ENCODE assay signal across 10 cellular contexts in the genomic region with DNA sequence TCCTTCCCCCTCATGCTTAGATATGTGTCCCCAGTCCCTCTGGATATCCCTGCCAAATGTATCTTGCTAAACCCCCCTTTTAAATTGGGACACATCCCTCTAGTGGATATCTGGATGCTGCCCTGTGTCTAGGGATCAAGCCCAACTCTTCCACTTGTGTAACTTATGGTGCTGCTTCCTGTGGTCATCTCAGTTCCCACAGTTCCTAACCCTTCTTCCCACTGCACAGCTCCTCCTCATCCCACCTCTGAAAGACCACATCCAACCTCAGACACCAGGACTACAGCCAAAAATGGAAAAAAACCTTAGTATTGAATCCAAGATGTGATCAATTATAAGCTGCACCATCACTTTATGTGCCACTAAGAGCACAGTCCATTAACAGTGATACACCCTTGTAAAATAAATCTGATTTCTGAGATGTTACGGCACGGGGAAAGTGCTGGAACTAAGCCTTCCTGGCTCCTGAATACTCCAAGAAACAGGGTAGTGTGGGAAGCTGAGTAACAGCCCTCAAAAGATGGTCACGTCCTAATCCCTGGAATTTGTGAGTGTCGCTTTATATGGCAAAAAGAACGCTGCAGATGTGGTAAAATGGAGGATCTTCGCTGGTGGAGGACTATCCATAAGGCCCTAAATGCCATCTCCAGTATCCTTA. TPM values are rescaled to one million over a fixed set of nuclear protein-coding genes. Genes with fewer than 3 reads are reported as not detected.
A peak's percentile ranks its signal among the peaks of the same experiment; 100 is the strongest.
DNase-seq lines count a peak whose midpoint lies in the region; ATAC-seq and TF ChIP-seq lines count a peak whose summit lies in the region.
"Had no signal": no experiment of that assay in that cellular context is flagged by ENCODE, and none has a peak within 500 bp of the region (broad histone marks: within the 10 kb centered on the region; RNA-seq: fewer than 3 reads in every experiment).

No MANE protein-coding gene starts in this region.

- H3K79me2 ChIP-seq in GM23248 (ENCODE audit: insufficient read depth): peaks cover 88% of the 10 kb centered on the region

- H3K9ac ChIP-seq in GM23248 (peak overlapping the region; percentile 88; the same call in 1 of the 2 replicates), SK-N-MC (ENCODE audit: insufficient read length) (peak overlapping the region; percentile 4)

- H3K36me3 ChIP-seq in GM23248 (ENCODE audit: low read depth): no peaks in the 10 kb centered on the region
- no peaks in the 10 kb centered on the region for H3K36me3 ChIP-seq in SK-N-MC (ENCODE audit: insufficient read depth, low read length)

- H3F3A ChIP-seq in GM23248 (ENCODE audit: insufficient read depth): peaks cover 38% of the 10 kb centered on the region

- DNase-seq in GM23248: no peak
- DNase-seq in SK-N-MC (ENCODE audit: low read depth, low spot score): no peak
- peak; percentile 31 for DNase-seq in fibroblast of pulmonary artery (ENCODE audit: low read depth)
- DNase-seq in SKM-1 (lab: John Stamatoyannopoulos, UW; ENCODE audit: unreplicated experiment): no peak
- no peak for DNase-seq in HK-2 (ENCODE audit: unreplicated experiment)
- DNase-seq in NCI-H128 (lab: John Stamatoyannopoulos, UW; ENCODE audit: unreplicated experiment): no peak
- DNase-seq: cortex of kidney; stimulated activated CD4-positive, alpha-beta T cell treated with anti-CD3 and anti-CD28 coated beads, Interleukin-2, amount 100 ng/mL, for 48 hours had no signal

- ATAC-seq in GM18861 (IDR thresholded peaks at IDR 0.05; ENCODE audit: unreplicated experiment): no peak

- in situ Hi-C loops in GM23248 (cut with MboI): no loop called here

- H3K4me1 ChIP-seq in GM23248 (ENCODE audit: insufficient read depth): peaks cover 58% of the 10 kb centered on the region

- no peaks in the 10 kb centered on the region for H3K9me2 ChIP-seq in GM23248 (ENCODE audit: insufficient read depth)

- no peak overlapping the region for H2AFZ ChIP-seq in GM23248

- no peaks in the 10 kb centered on the region for H3K9me3 ChIP-seq in GM23248 (ENCODE audit: low read depth)
- H3K9me3 ChIP-seq in SK-N-MC (ENCODE audit: low read depth, low read length): no peaks in the 10 kb centered on the region

- peak overlapping the region; percentile 99 for H3K27ac ChIP-seq in GM23248
- H3K27ac ChIP-seq in SK-N-MC: peak overlapping the region; percentile 89
- H3K27ac ChIP-seq in skin epidermis: peak overlapping the region in 17 of 21 experiments; percentile 17 to 95 (median 87)

- TF ChIP-seq CTCF in fibroblast of pulmonary artery (IDR thresholded peaks at IDR 0.05; ENCODE audit: low read length, missing control alignments): no peak

- H3K4me2 ChIP-seq in GM23248 (ENCODE audit: unreplicated experiment): no peak overlapping the region

- H4K20me1 ChIP-seq in GM23248 (ENCODE audit: insufficient read depth): no peaks in the 10 kb centered on the region

- H3K4me3 ChIP-seq in GM23248 (no peak overlapping the region), SK-N-MC (peak overlapping the region; percentile 64), fibroblast of pulmonary artery (replicated peaks; ENCODE audit: low read depth, low read length) (no peak overlapping the region), skin epidermis (no peak overlapping the region)

- 70 to 71% methylated on average over 6 of the region's 6 CpGs for WGBS in GM23248 (ENCODE audit: low coverage in 1 of 2, low lambda C conversion rate in 2 of 2, missing lambda C conversion rate in 2 of 2), 2 experiments

- H3K27me3 ChIP-seq in GM23248 (replicated peaks; ENCODE audit: insufficient read depth): no peaks in the 10 kb centered on the region

RNA-seq across cellular contexts. Expression of a gene that starts 13.7 kb away (rescaled TPM):
- 118 and 129 TPM in 2 replicates for total RNA-seq in GM23248 (2014; rRNA removed; shearing (Covaris generic))
- polyA plus RNA-seq in GM23248 (2016; fragmentation: Nextera tagmentation; extraction: Ambion mirVana): 48.7 and 49.9 TPM in 2 replicates

RNA-seq across cellular contexts. Expression of a gene that starts 40.8 kb away (rescaled TPM):
- 6.5 and 6.7 TPM in 2 replicates for total RNA-seq in GM23248 (2014; rRNA removed; shearing (Covaris generic))
- polyA plus RNA-seq in GM23248 (2016; fragmentation: Nextera tagmentation; extraction: Ambion mirVana): 17.3 and 21.6 TPM in 2 replicates
